30 cellular contexts compared by ENCODE assay signal in genomic region chr5:96455789-96456188, GRCh38. TPM values are rescaled to one million over a fixed set of nuclear protein-coding genes. Genes with fewer than 3 reads are reported as not detected.
"Had no signal": no experiment of that assay in that cellular context is flagged by ENCODE, and none has a peak within 500 bp of the region (broad histone marks: within the 10 kb centered on the region; RNA-seq: fewer than 3 reads in every experiment).

No MANE protein-coding gene starts in this region.

- H3K4me3 Mint-ChIP-seq: activated CD4-positive, alpha-beta T cell treated with anti-CD3 and anti-CD28 coated beads, Interleukin-2, amount 10 ng/mL, durations not matched to agents 7 days and 5 days; natural killer cell; stimulated activated naive B cell treated with anti-CD40 and anti-IgM and Interleukin-4, amounts not matched to agents 10 μg/mL and 1 μg/mL and 100 μg/mL, for 72 hours had no signal

- H3K27ac ChIP-seq: colonic mucosa, dorsolateral prefrontal cortex, esophagus muscularis mucosa, gastrocnemius medialis, left lung, sigmoid colon, transverse colon had no signal

- H3K4me2 ChIP-seq: smooth muscle cell had no signal

- H3K27ac Mint-ChIP-seq: activated CD4-positive, alpha-beta T cell treated with anti-CD3 and anti-CD28 coated beads, Interleukin-2, amount 10 ng/mL, durations not matched to agents 7 days and 5 days; effector memory CD8-positive, alpha-beta T cell; natural killer cell; progenitor cell of endocrine pancreas; stimulated activated naive B cell treated with anti-CD40 and anti-IgM and Interleukin-4, amounts not matched to agents 10 μg/mL and 1 μg/mL and 100 μg/mL, for 72 hours had no signal

- H3K4me3 ChIP-seq: colonic mucosa, dorsolateral prefrontal cortex, esophagus muscularis mucosa, gastrocnemius medialis, left lung, sigmoid colon, smooth muscle cell, transverse colon had no signal

- FAIRE-seq: bronchial epithelial cell, endothelial cell of umbilical vein, urothelium cell line had no signal

- H3K27me3 ChIP-seq: colonic mucosa, dorsolateral prefrontal cortex, esophagus muscularis mucosa, gastrocnemius medialis, left lung, sigmoid colon, transverse colon had no signal

- H3K27me3 Mint-ChIP-seq: effector memory CD8-positive, alpha-beta T cell; progenitor cell of endocrine pancreas had no signal

- H3K4me1 ChIP-seq: colonic mucosa, esophagus muscularis mucosa, gastrocnemius medialis, left lung, sigmoid colon, transverse colon had no signal

- H3K4me1 Mint-ChIP-seq: activated CD4-positive, alpha-beta T cell treated with anti-CD3 and anti-CD28 coated beads, Interleukin-2, amount 10 ng/mL, durations not matched to agents 7 days and 5 days; natural killer cell; stimulated activated naive B cell treated with anti-CD40 and anti-IgM and Interleukin-4, amounts not matched to agents 10 μg/mL and 1 μg/mL and 100 μg/mL, for 72 hours had no signal

- DNase-seq: activated CD4-positive, alpha-beta T cell treated with anti-CD3 and anti-CD28 coated beads, Interleukin-2, amount 10 ng/mL, durations not matched to agents 7 days and 5 days; activated CD4-positive, CD25-positive, alpha-beta regulatory T cell treated with anti-CD3 and anti-CD28 coated beads, Interleukin-2, amount 50 U/mL, for 72 hours; activated CD8-positive, alpha-beta memory T cell treated with anti-CD3 and anti-CD28 coated beads, Interleukin-2, amount 50 U/mL, for 4 hours; activated naive CD4-positive, alpha-beta T cell treated with Interleukin-2 at 50 U/mL for 16 hours; activated T-cell treated with anti-CD3 and anti-CD28 coated beads, Interleukin-2, amount 50 U/mL, for 48 hours; amygdala; colonic mucosa; dorsolateral prefrontal cortex; effector memory CD8-positive, alpha-beta T cell; gastrocnemius medialis; hippocampal formation; kidney glomerular epithelial cell; left lung; mammary epithelial cell; midbrain; natural killer cell; retina; sigmoid colon; stimulated activated CD4-positive, alpha-beta T cell treated with anti-CD3 and anti-CD28 coated beads, Interleukin-15, amount 100 ng/mL, for 24 hours; stimulated activated CD4-positive, alpha-beta T cell treated with anti-CD3 and anti-CD28 coated beads, Interleukin-2, amount 100 ng/mL, for 48 hours; stimulated activated CD8-positive, alpha-beta memory T cell treated with anti-CD3 and anti-CD28 coated beads, Interleukin-4, amount 100 ng/mL, for 48 hours; stimulated activated naive B cell treated with anti-CD40 and anti-IgM and Interleukin-4, amounts not matched to agents 10 μg/mL and 1 μg/mL and 100 μg/mL, for 72 hours; transverse colon had no signal

- ATAC-seq: effector memory CD8-positive, alpha-beta T cell; gastrocnemius medialis; left lung; natural killer cell; stimulated activated naive B cell treated with anti-CD40 and anti-IgM and Interleukin-4, amounts not matched to agents 10 μg/mL and 1 μg/mL and 100 μg/mL, for 72 hours had no signal

- H3K9me3 Mint-ChIP-seq: activated CD4-positive, alpha-beta T cell treated with anti-CD3 and anti-CD28 coated beads, Interleukin-2, amount 10 ng/mL, durations not matched to agents 7 days and 5 days had no signal

- H3K9me3 ChIP-seq: colonic mucosa, esophagus muscularis mucosa, gastrocnemius medialis, left lung, sigmoid colon, transverse colon had no signal

- H3K36me3 ChIP-seq: colonic mucosa, esophagus muscularis mucosa, gastrocnemius medialis, left lung, sigmoid colon, transverse colon had no signal

RNA-seq across cellular contexts. Expression of gene PCSK1, which starts 22.7 kb away (rescaled TPM):
- total RNA-seq: activated CD4-positive, alpha-beta T cell treated with anti-CD3 and anti-CD28 coated beads, Interleukin-2, amount 10 ng/mL, durations not matched to agents 7 days and 5 days; mammary epithelial cell; natural killer cell; osteocyte had no signal
- polyA plus RNA-seq: mammary epithelial cell had no signal
